In the genomic region with DNA sequence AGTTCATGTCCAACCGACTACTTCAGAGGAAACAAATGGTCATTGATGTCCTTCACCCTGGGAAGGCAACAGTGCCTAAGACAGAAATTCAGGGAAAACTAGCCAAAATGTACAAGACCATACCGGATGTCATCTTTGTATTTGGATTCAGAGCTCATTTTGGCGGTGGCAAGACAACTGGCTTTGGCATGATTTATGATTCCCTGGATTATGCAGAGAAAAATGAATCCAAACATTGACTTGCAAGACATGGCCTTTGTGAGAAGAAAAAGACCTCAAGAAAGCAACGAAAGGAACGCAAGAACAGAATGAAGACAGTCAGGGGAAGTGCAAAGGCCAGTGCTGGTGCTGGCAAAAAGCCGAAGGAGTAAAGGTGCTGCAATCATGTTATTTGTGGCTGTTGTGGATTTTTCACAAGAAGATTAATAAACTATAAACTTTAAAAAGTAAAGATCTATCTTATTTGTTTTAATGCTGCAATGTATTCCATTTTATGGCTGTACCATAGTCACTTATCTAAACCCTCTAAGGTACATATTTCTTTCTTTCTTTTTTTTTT, we compare ENCODE assay signal across 31 cellular contexts.
"Had no signal": no experiment of that assay in that cellular context is flagged by ENCODE, and none has a peak within 500 bp of the region (broad histone marks: within the 10 kb centered on the region; RNA-seq: fewer than 3 reads in every experiment).

No MANE protein-coding gene starts in this region.

- ATAC-seq: activated CD4-positive, alpha-beta T cell treated with anti-CD3 and anti-CD28 coated beads for 36 hours; activated CD8-positive, alpha-beta memory T cell treated with anti-CD3 and anti-CD28 coated beads, Interleukin-2, amount 10 ng/mL, durations not matched to agents 7 days and 5 days; activated CD8-positive, alpha-beta T cell treated with anti-CD3 and anti-CD28 coated beads, Interleukin-2, amount 10 ng/mL, durations not matched to agents 7 days and 5 days; activated naive CD4-positive, alpha-beta T cell treated with anti-CD3 and anti-CD28 coated beads, Interleukin-2, amount 50 U/mL, for 72 hours; activated T-cell treated with anti-CD3 and anti-CD28 coated beads, Interleukin-2, amount 50 U/mL, for 72 hours; esophagus mucosa; T-helper 17 cell had no signal

- H3K4me3 ChIP-seq: ascending aorta, breast epithelium, cardiac muscle cell, coronary artery, dorsolateral prefrontal cortex had no signal

- H3K9me3 ChIP-seq: ascending aorta, breast epithelium had no signal

- H3K27ac ChIP-seq: ascending aorta, breast epithelium, cardiac muscle cell, coronary artery, dorsolateral prefrontal cortex had no signal

- H3K27me3 ChIP-seq: ascending aorta, breast epithelium, cardiac muscle cell, dorsolateral prefrontal cortex had no signal

- DNase-seq: activated CD4-positive, alpha-beta memory T cell treated with anti-CD3 and anti-CD28 coated beads for 36 hours; activated CD4-positive, alpha-beta T cell treated with anti-CD3 and anti-CD28 coated beads for 36 hours; activated CD4-positive, alpha-beta T cell treated with anti-CD3 and anti-CD28 coated beads, Interleukin-2, amount 10 ng/mL, durations not matched to agents 24 days and 14 days; activated CD4-positive, CD25-positive, alpha-beta regulatory T cell; activated CD4-positive, CD25-positive, alpha-beta regulatory T cell treated with anti-CD3 and anti-CD28 coated beads, Interleukin-2, amount 50 U/mL, for 72 hours; activated CD8-positive, alpha-beta memory T cell treated with anti-CD3 and anti-CD28 coated beads, Interleukin-2, amount 10 ng/mL, durations not matched to agents 7 days and 5 days; activated CD8-positive, alpha-beta memory T cell treated with anti-CD3 and anti-CD28 coated beads, Interleukin-2, amount 50 U/mL, for 48 hours; activated CD8-positive, alpha-beta T cell treated with anti-CD3 and anti-CD28 coated beads, Interleukin-2, amount 10 ng/mL, durations not matched to agents 7 days and 5 days; activated gamma-delta T cell; activated naive CD4-positive, alpha-beta T cell; activated naive CD4-positive, alpha-beta T cell treated with anti-CD3 and anti-CD28 coated beads, Interleukin-2, amount 10 ng/mL, durations not matched to agents 7 days and 5 days; activated naive CD8-positive, alpha-beta T cell treated with anti-CD3 and anti-CD28 coated beads, Interleukin-2, amount 10 ng/mL, durations not matched to agents 7 days and 5 days; activated T-cell treated with anti-CD3 and anti-CD28 coated beads for 4 hours; activated T-cell treated with anti-CD3 and anti-CD28 coated beads, Interleukin-2, amount 50 U/mL, for 24 hours; activated T-cell treated with anti-CD3 and anti-CD28 coated beads, Interleukin-2, amount 50 U/mL, for 72 hours; central memory CD4-positive, alpha-beta T cell; cerebellar nuclear complex; dorsolateral prefrontal cortex; effector memory CD4-positive, alpha-beta T cell; endodermal cell; foreskin fibroblast; head of caudate nucleus; T-helper 1 cell; T-helper 17 cell; T1000 had no signal

- H3K4me1 ChIP-seq: breast epithelium had no signal

- H3K36me3 ChIP-seq: ascending aorta, breast epithelium, cardiac muscle cell had no signal
